In genomic region chr11:1458340-1459218, GRCh38 we compare ENCODE assay signal across 8 cellular contexts. TPM values are rescaled to one million over a fixed set of nuclear protein-coding genes. Genes with fewer than 3 reads are reported as not detected.
DNase-seq lines count a peak whose midpoint lies in the region; ATAC-seq and TF ChIP-seq lines count a peak whose summit lies in the region.

No MANE protein-coding gene starts in this region.

- intact Hi-C loops in spleen (cut with DNase I; ENCODE audit: low total_unique reads), result no loop called here

- no peak for TF ChIP-seq POLR2A in spleen (IDR thresholded peaks at IDR 0.05)

- H3K27ac ChIP-seq in RWPE1 (no peak overlapping the region; the same call in 1 of the 2 replicates), spleen (peak overlapping the region in 4 of 8 donors; percentile 27 to 82 (median 80))

- POLR2A ChIA-PET in RWPE1 (lab: Yijun Ruan, JAX; ENCODE audit: low non-redundant PET), result no interaction called here

- in situ Hi-C loops in HAP-1 (cut with MboI; ENCODE audit: low sequenced_read_pairs), result no loop called here

- 0 out of 2 replicates have a peak, but pooled peaks cover 7% of the 10 kb centered on the region for H3K36me3 ChIP-seq in HAP-1 (replicated peaks)
- H3K36me3 ChIP-seq in spleen, result peaks cover 0 to 13% (median 0%) of the 10 kb centered on the region in 6 donors

- DNase-seq in HAP-1 (ENCODE audit: low spot score in 2 of 2) (peak; percentile 16 to 70), RWPE1 (ENCODE audit: low spot score) (peak; percentile 52), glutamatergic neuron (peak; percentile 77), spleen (no peak), NCI-H146 (lab: John Stamatoyannopoulos, UW) (no peak)
- DNase-seq in activated naive CD4-positive, alpha-beta T cell (lab: John Stamatoyannopoulos, UW), result no peak
- no peak for DNase-seq in stimulated activated CD8-positive, alpha-beta memory T cell treated with anti-CD3 and anti-CD28 coated beads, Interleukin-4, amount 100 ng/mL, for 48 hours

- 50 to 76% (median 58%) methylated on average over 13 to 18 of the region's 18 CpGs for WGBS in spleen, 5 donors

- H3K4me3 ChIP-seq in HAP-1 (no peak overlapping the region), spleen (peak overlapping the region in 2 of 8 donors; percentile 15 to 37)

- no peak for TF ChIP-seq CTCF in RWPE1 (conservative IDR thresholded peaks at IDR 0.05; ENCODE audit: low read depth)
- peak; percentile 62 for TF ChIP-seq CTCF in glutamatergic neuron (IDR thresholded peaks at IDR 0.05; ENCODE audit: partially characterized antibody, unreplicated experiment)
- TF ChIP-seq CTCF in spleen (IDR thresholded peaks at IDR 0.05 in 8 of 11, conservative IDR thresholded peaks at IDR 0.05 in 3 of 11), result peak in 6 of 11 experiments; percentile 23 to 40 (median 31)

- CTCF ChIA-PET in RWPE1 (lab: Yijun Ruan, JAX), result interaction anchor here (0.6 kb wide), 1 partner anchor 12 kb away, joined by 3 read pairs; no protein-coding TSS in a partner anchor

- H3K36me3 Mint-ChIP-seq in glutamatergic neuron (ENCODE audit: unreplicated experiment), result no peaks in the 10 kb centered on the region

- H3K27me3 ChIP-seq in HAP-1 (ENCODE audit: low read depth), result no peaks in the 10 kb centered on the region
- H3K27me3 ChIP-seq in spleen (replicated peaks in 1 of 7), result peaks cover 0 to 3% (median 0%) of the 10 kb centered on the region in 7 donors

- H3K9me3 ChIP-seq in HAP-1, result no peaks in the 10 kb centered on the region
- H3K9me3 ChIP-seq in spleen, result no peaks in the 10 kb centered on the region

- H3K4me1 ChIP-seq in HAP-1, result no peaks in the 10 kb centered on the region
- H3K4me1 ChIP-seq in spleen, result peaks cover 4 to 57% (median 26%) of the 10 kb centered on the region in 6 donors

- H3K4me1 Mint-ChIP-seq in glutamatergic neuron (ENCODE audit: low read depth, unreplicated experiment), result peaks cover 4% of the 10 kb centered on the region

- peak overlapping the region; percentile 75 for H3K27ac Mint-ChIP-seq in glutamatergic neuron (ENCODE audit: unreplicated experiment)

- peaks cover 20% of the 10 kb centered on the region for H3K27me3 Mint-ChIP-seq in glutamatergic neuron (ENCODE audit: unreplicated experiment)

- no peak for ATAC-seq in HG02938 (IDR thresholded peaks at IDR 0.05; ENCODE audit: unreplicated experiment)

- no peak overlapping the region for H3K4me3 Mint-ChIP-seq in glutamatergic neuron (ENCODE audit: unreplicated experiment)

- peaks cover 15% of the 10 kb centered on the region for H3K9me3 Mint-ChIP-seq in glutamatergic neuron (ENCODE audit: unreplicated experiment)

RNA-seq across cellular contexts. Expression of gene MOB2, which starts 28.0 kb away (rescaled TPM):
- 29.0 TPM for total RNA-seq in glutamatergic neuron (ENCODE audit: unreplicated experiment)
- total RNA-seq in spleen, result 10 to 100 TPM; 28.1 to 49.8 (median 42.3) TPM
- polyA plus RNA-seq in spleen, result 10 to 100 TPM; 30.5 to 51.5 (median 32.6) TPM

Comparison
In these comparisons a context has a peak if more than half of its experiments do, and no peak if none do; other contexts are left out.
1. DNase-seq: peak in HAP-1 (2 of 2), RWPE1 (single experiment) and glutamatergic neuron (single experiment); none in spleen (single experiment), NCI-H146 (single experiment), activated naive CD4-positive, alpha-beta T cell (0 of 4) and stimulated activated CD8-positive, alpha-beta memory T cell treated with anti-CD3 and anti-CD28 coated beads, Interleukin-4, amount 100 ng/mL, for 48 hours (single experiment).